In the genomic region with DNA sequence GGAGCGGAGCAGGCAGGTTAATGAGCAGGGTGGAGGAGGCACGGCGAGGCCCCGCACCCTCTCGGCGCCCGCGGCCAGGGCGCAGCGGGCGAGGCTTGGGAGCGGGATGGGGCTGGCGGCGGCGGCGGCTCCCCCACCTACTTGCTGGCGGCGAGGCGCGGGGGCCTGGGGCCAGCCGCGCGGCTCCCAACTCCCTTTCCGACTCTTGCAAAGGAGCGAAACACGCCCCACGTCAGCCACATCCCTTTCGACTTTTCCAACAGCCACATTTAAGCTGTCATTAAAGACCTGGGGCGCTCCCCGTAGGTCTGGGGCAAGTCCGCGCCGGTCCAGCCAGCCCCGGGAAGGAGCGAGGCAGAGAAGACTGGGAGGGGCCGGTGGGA, we compare ENCODE assay signal across 8 cellular contexts. TPM values are rescaled to one million over a fixed set of nuclear protein-coding genes. Genes with fewer than 3 reads are reported as not detected.
A peak's percentile ranks its signal among the peaks of the same experiment; 100 is the strongest.
DNase-seq lines count a peak whose midpoint lies in the region; ATAC-seq and TF ChIP-seq lines count a peak whose summit lies in the region.

No MANE protein-coding gene starts in this region.

- TF ChIP-seq POLR2A in NB4 (IDR thresholded peaks at IDR 0.05; ENCODE audit: extremely low read depth, insufficient read length): no peak

- peak overlapping the region; percentile 84 for H3K27ac ChIP-seq in left ventricle myocardium inferior (replicated peaks)
- H3K27ac ChIP-seq in rectal smooth muscle tissue (ENCODE audit: low read depth, low read length): peak overlapping the region; percentile 58

- peak overlapping the region; percentile 73 for H3K4me3 Mint-ChIP-seq in activated naive CD8-positive, alpha-beta T cell treated with anti-CD3 and anti-CD28 coated beads, Interleukin-2, amount 10 ng/mL, durations not matched to agents 7 days and 5 days

- TF ChIP-seq CTCF in NB4 (IDR thresholded peaks at IDR 0.05; ENCODE audit: low read depth, low read length) (no peak), left ventricle myocardium inferior (IDR thresholded peaks at IDR 0.05; ENCODE audit: borderline replicate concordance) (no peak)

- peaks cover 18% of the 10 kb centered on the region for H3K4me1 Mint-ChIP-seq in activated naive CD8-positive, alpha-beta T cell treated with anti-CD3 and anti-CD28 coated beads, Interleukin-2, amount 10 ng/mL, durations not matched to agents 7 days and 5 days

- intact Hi-C loops in left ventricle myocardium inferior (cut with micrococcal nuclease): no loop called here

- H3K27ac Mint-ChIP-seq in activated naive CD8-positive, alpha-beta T cell treated with anti-CD3 and anti-CD28 coated beads, Interleukin-2, amount 10 ng/mL, durations not matched to agents 7 days and 5 days: no peak overlapping the region

- peak; percentile 18 for ATAC-seq in activated naive CD8-positive, alpha-beta T cell treated with anti-CD3 and anti-CD28 coated beads, Interleukin-2, amount 10 ng/mL, durations not matched to agents 7 days and 5 days (ENCODE audit: low read depth)

- H3K4me3 ChIP-seq in NB4 (ENCODE audit: low read depth, low read length): peak overlapping the region; percentile 38
- H3K4me3 ChIP-seq in left ventricle myocardium inferior: peak overlapping the region; percentile 81
- H3K4me3 ChIP-seq in rectal smooth muscle tissue (ENCODE audit: low read length): peak overlapping the region; percentile 64

- no peak overlapping the region for H3K9ac ChIP-seq in rectal smooth muscle tissue (ENCODE audit: low read length)

- POLR2A ChIA-PET in activated naive CD8-positive, alpha-beta T cell treated with anti-CD3 and anti-CD28 coated beads, Interleukin-2, amount 10 ng/mL, durations not matched to agents 7 days and 5 days (lab: Charles Lee): no interaction called here

- H3K27me3 Mint-ChIP-seq in activated naive CD8-positive, alpha-beta T cell treated with anti-CD3 and anti-CD28 coated beads, Interleukin-2, amount 10 ng/mL, durations not matched to agents 7 days and 5 days: peaks cover 44% of the 10 kb centered on the region

- H3K36me3 Mint-ChIP-seq in activated naive CD8-positive, alpha-beta T cell treated with anti-CD3 and anti-CD28 coated beads, Interleukin-2, amount 10 ng/mL, durations not matched to agents 7 days and 5 days: peaks cover 2% of the 10 kb centered on the region

- H3K9me3 Mint-ChIP-seq in activated naive CD8-positive, alpha-beta T cell treated with anti-CD3 and anti-CD28 coated beads, Interleukin-2, amount 10 ng/mL, durations not matched to agents 7 days and 5 days: no peaks in the 10 kb centered on the region

- peak; percentile 66 for DNase-seq in activated CD8-positive, alpha-beta memory T cell treated with anti-CD3 and anti-CD28 coated beads for 24 hours
- no peak for DNase-seq in activated CD8-positive, alpha-beta memory T cell treated with anti-CD3 and anti-CD28 coated beads, Interleukin-2, amount 50 U/mL, for 4 hours
- DNase-seq in NB4 (ENCODE audit: low read depth) (peak; percentile 63), left ventricle myocardium inferior (peak; percentile 16), NCI-H345 (lab: John Stamatoyannopoulos, UW) (no peak), cerebellum (ENCODE audit: low spot score) (no peak)
- DNase-seq in activated naive CD8-positive, alpha-beta T cell treated with anti-CD3 and anti-CD28 coated beads, Interleukin-2, amount 10 ng/mL, durations not matched to agents 7 days and 5 days: peak; percentile 53

- peaks cover 66% of the 10 kb centered on the region for H3K4me1 ChIP-seq in left ventricle myocardium inferior
- H3K4me1 ChIP-seq in rectal smooth muscle tissue (ENCODE audit: control insufficient read depth, insufficient read depth, low read length): peaks cover 4% of the 10 kb centered on the region

- H3K27me3 ChIP-seq in left ventricle myocardium inferior (ENCODE audit: low read depth) (peaks cover 34% of the 10 kb centered on the region), rectal smooth muscle tissue (ENCODE audit: control insufficient read depth, insufficient read depth, low read length) (peaks cover 12% of the 10 kb centered on the region)

- H3K9me3 ChIP-seq in left ventricle myocardium inferior (replicated peaks): no peaks in the 10 kb centered on the region

- H3K36me3 ChIP-seq in left ventricle myocardium inferior (no peaks in the 10 kb centered on the region), rectal smooth muscle tissue (ENCODE audit: control insufficient read depth, insufficient read depth, low read length) (no peaks in the 10 kb centered on the region)

RNA-seq across cellular contexts. Expression of gene KCTD1, which starts 0.7 kb away (rescaled TPM):
- total RNA-seq in activated naive CD8-positive, alpha-beta T cell treated with anti-CD3 and anti-CD28 coated beads, Interleukin-2, amount 10 ng/mL, durations not matched to agents 7 days and 5 days: 1 to 10 TPM; 4.0 to 4.1 TPM
- total RNA-seq in left ventricle myocardium inferior (6.4 TPM), cerebellum (43.4 TPM)

Comparison
In these comparisons a context has a peak if more than half of its experiments do, and no peak if none do; other contexts are left out.
1. DNase-seq: peak in activated CD8-positive, alpha-beta memory T cell treated with anti-CD3 and anti-CD28 coated beads for 24 hours (single experiment), NB4 (single experiment), activated naive CD8-positive, alpha-beta T cell treated with anti-CD3 and anti-CD28 coated beads, Interleukin-2, amount 10 ng/mL, durations not matched to agents 7 days and 5 days (single experiment) and left ventricle myocardium inferior (single experiment); none in activated CD8-positive, alpha-beta memory T cell treated with anti-CD3 and anti-CD28 coated beads, Interleukin-2, amount 50 U/mL, for 4 hours (single experiment), NCI-H345 (single experiment) and cerebellum (single experiment).
2. Peak in every context shown above with its lines, with median percentiles within 50 percentile points of each other: H3K4me3 ChIP-seq.